Comparison of ENCODE assay signal across 8 cellular contexts in genomic region chr1:23019851-23020625, GRCh38. TPM values are rescaled to one million over a fixed set of nuclear protein-coding genes. Genes with fewer than 3 reads are reported as not detected.
DNase-seq lines count a peak whose midpoint lies in the region; ATAC-seq and TF ChIP-seq lines count a peak whose summit lies in the region.

No MANE protein-coding gene starts in this region.

- no peaks in the 10 kb centered on the region for H3K27me3 ChIP-seq in foreskin keratinocyte
- no peaks in the 10 kb centered on the region for H3K27me3 ChIP-seq in neuron (ENCODE audit: insufficient read depth, low read length)

- peak; percentile 38 for DNase-seq in NK-92 treated with Interleukin-12 subunit alpha and Interleukin-12 subunit beta, amount 100 ng/mL, for 24 hours (lab: John Stamatoyannopoulos, UW)
- DNase-seq in NK-92 (lab: John Stamatoyannopoulos, UW; ENCODE audit: unreplicated experiment) (no peak), NCI-H524 treated with DMSO at 0.1 percent for 48 hours (lab: John Stamatoyannopoulos, UW) (peak; percentile 34), activated gamma-delta T cell (lab: John Stamatoyannopoulos, UW) (peak; percentile 12), foreskin keratinocyte (peak in 1 of 2 donors; percentile 29), T-helper 9 cell (no peak)

- ATAC-seq in HG02870 (IDR thresholded peaks at IDR 0.05; ENCODE audit: unreplicated experiment) (peak; percentile 11), foreskin keratinocyte (peak; percentile 6)

- peak overlapping the region; percentile 21 for H2AFZ ChIP-seq in neuron (ENCODE audit: low read depth, low read length)

- H3K4me1 ChIP-seq in foreskin keratinocyte (no peaks in the 10 kb centered on the region), neuron (ENCODE audit: insufficient read depth, low read length) (peaks cover 3% of the 10 kb centered on the region)

- no peak for TF ChIP-seq CTCF in foreskin keratinocyte (conservative IDR thresholded peaks at IDR 0.05)

- H3K27ac ChIP-seq in foreskin keratinocyte = peak overlapping the region; percentile 96

- peaks cover 22% of the 10 kb centered on the region for H3K9me3 ChIP-seq in neuron (ENCODE audit: low read length)

- H3K36me3 ChIP-seq in neuron (ENCODE audit: insufficient read depth, low read length) = no peaks in the 10 kb centered on the region

- H3K4me3 ChIP-seq in neuron (ENCODE audit: low read length) = peak overlapping the region; percentile 92

RNA-seq across cellular contexts. Expression of gene KDM1A, which starts 0.8 kb away (rescaled TPM):
- 122 and 126 TPM in 2 replicates for total RNA-seq in foreskin keratinocyte
- 83.3 and 84.3 TPM in 2 replicates for polyA plus RNA-seq in foreskin keratinocyte

RNA-seq across cellular contexts. Expression of gene TEX46, which starts 4.4 kb away (rescaled TPM):
- total RNA-seq in foreskin keratinocyte = not detected in 2 replicates
- polyA plus RNA-seq in foreskin keratinocyte = 0.19 TPM in 1 of 2 replicates, not detected in the other

RNA-seq across cellular contexts. Expression of gene LACTBL1, which starts 47.4 kb away (rescaled TPM):
- not detected in 2 replicates for total RNA-seq in foreskin keratinocyte
- not detected in 2 replicates for polyA plus RNA-seq in foreskin keratinocyte

Comparison
In these comparisons a context has a peak if more than half of its experiments do, and no peak if none do; other contexts are left out.
1. DNase-seq: peak in NK-92 treated with Interleukin-12 subunit alpha and Interleukin-12 subunit beta, amount 100 ng/mL, for 24 hours (single experiment), NCI-H524 treated with DMSO at 0.1 percent for 48 hours (single experiment) and activated gamma-delta T cell (single experiment); none in NK-92 (single experiment) and T-helper 9 cell (single experiment).